1 cellular context compared by ENCODE assay signal in the genomic region with DNA sequence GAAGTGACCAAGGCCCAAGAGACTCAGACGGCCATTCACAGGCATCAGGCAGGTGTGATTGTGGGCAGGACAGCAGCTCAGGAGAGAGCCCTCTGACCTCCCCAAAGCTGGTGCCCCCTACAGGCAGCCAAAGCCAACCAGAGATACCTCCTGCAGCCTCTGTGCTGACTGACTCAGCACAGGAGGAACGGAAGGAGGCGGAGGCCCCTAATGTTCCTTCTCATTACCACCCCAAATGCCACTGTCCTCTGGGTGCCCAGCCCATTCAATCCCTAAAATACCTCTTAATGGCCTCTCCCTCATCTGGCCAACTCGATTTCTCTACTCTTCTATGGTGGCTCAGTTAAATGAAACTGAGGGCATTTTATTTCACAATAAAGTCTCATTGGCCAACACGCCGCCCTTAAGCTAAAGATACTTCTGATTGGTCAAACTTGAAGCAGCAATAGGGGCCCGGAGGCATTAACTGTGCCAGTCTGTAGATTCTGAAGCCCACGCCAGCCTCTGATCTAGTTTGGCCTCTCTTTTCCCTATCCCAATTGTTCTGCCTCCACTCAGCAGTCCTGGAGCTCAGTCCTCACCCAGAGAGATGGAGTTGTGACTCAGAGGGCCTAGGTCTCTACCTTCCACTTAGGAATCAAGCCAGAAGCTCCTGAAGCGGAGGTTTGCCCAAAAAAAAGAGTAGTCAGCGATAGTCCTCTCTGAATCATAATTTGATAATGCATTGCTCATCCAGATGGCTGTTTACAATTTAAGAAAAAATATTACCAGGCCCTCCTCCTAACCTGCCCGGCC.
TF ChIP-seq lines count a peak whose summit lies in the region.

No MANE protein-coding gene starts in this region.

TF ChIP-seq in GM12878, 131 proteins besides CTCF, POLR2A, EP300 and RAD21 (continued from another document and continues in another):
- TF ChIP-seq, protein P1, sequence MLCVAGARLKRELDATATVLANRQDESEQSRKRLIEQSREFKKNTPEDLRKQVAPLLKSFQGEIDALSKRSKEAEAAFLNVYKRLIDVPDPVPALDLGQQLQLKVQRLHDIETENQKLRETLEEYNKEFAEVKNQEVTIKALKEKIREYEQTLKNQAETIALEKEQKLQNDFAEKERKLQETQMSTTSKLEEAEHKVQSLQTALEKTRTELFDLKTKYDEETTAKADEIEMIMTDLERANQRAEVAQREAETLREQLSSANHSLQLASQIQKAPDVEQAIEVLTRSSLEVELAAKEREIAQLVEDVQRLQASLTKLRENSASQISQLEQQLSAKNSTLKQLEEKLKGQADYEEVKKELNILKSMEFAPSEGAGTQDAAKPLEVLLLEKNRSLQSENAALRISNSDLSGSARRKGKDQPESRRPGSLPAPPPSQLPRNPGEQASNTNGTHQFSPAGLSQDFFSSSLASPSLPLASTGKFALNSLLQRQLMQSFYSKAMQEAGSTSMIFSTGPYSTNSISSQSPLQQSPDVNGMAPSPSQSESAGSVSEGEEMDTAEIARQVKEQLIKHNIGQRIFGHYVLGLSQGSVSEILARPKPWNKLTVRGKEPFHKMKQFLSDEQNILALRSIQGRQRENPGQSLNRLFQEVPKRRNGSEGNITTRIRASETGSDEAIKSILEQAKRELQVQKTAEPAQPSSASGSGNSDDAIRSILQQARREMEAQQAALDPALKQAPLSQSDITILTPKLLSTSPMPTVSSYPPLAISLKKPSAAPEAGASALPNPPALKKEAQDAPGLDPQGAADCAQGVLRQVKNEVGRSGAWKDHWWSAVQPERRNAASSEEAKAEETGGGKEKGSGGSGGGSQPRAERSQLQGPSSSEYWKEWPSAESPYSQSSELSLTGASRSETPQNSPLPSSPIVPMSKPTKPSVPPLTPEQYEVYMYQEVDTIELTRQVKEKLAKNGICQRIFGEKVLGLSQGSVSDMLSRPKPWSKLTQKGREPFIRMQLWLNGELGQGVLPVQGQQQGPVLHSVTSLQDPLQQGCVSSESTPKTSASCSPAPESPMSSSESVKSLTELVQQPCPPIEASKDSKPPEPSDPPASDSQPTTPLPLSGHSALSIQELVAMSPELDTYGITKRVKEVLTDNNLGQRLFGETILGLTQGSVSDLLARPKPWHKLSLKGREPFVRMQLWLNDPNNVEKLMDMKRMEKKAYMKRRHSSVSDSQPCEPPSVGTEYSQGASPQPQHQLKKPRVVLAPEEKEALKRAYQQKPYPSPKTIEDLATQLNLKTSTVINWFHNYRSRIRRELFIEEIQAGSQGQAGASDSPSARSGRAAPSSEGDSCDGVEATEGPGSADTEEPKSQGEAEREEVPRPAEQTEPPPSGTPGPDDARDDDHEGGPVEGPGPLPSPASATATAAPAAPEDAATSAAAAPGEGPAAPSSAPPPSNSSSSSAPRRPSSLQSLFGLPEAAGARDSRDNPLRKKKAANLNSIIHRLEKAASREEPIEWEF (IDR thresholded peaks at IDR 0.05; ENCODE audit: insufficient replicate concordance, low read depth, low read length) = no peak
- TF ChIP-seq TCF7 (IDR thresholded peaks at IDR 0.05; ENCODE audit: borderline replicate concordance) = no peak
- no peak for TF ChIP-seq ESRRA (IDR thresholded peaks at IDR 0.05; ENCODE audit: low read length)
- TF ChIP-seq YBX1 (IDR thresholded peaks at IDR 0.05) = no peak
- no peak for TF ChIP-seq STAT3 (IDR thresholded peaks at IDR 0.05; ENCODE audit: low read depth, low read length)
- TF ChIP-seq PML (IDR thresholded peaks at IDR 0.05; ENCODE audit: low read length) = no peak; the same call in 1 of the 2 replicates
- no peak for TF ChIP-seq IRF3 (IDR thresholded peaks at IDR 0.05)
- peak; percentile 42; the same call in 1 of the 2 replicates for TF ChIP-seq RB1 (IDR thresholded peaks at IDR 0.05; ENCODE audit: borderline replicate concordance)
- TF ChIP-seq CBX5 (IDR thresholded peaks at IDR 0.05; ENCODE audit: low read depth) = no peak
- no peak for TF ChIP-seq CHD2 (IDR thresholded peaks at IDR 0.05; ENCODE audit: borderline replicate concordance, low read depth, low read length)
- TF ChIP-seq, protein P2, sequence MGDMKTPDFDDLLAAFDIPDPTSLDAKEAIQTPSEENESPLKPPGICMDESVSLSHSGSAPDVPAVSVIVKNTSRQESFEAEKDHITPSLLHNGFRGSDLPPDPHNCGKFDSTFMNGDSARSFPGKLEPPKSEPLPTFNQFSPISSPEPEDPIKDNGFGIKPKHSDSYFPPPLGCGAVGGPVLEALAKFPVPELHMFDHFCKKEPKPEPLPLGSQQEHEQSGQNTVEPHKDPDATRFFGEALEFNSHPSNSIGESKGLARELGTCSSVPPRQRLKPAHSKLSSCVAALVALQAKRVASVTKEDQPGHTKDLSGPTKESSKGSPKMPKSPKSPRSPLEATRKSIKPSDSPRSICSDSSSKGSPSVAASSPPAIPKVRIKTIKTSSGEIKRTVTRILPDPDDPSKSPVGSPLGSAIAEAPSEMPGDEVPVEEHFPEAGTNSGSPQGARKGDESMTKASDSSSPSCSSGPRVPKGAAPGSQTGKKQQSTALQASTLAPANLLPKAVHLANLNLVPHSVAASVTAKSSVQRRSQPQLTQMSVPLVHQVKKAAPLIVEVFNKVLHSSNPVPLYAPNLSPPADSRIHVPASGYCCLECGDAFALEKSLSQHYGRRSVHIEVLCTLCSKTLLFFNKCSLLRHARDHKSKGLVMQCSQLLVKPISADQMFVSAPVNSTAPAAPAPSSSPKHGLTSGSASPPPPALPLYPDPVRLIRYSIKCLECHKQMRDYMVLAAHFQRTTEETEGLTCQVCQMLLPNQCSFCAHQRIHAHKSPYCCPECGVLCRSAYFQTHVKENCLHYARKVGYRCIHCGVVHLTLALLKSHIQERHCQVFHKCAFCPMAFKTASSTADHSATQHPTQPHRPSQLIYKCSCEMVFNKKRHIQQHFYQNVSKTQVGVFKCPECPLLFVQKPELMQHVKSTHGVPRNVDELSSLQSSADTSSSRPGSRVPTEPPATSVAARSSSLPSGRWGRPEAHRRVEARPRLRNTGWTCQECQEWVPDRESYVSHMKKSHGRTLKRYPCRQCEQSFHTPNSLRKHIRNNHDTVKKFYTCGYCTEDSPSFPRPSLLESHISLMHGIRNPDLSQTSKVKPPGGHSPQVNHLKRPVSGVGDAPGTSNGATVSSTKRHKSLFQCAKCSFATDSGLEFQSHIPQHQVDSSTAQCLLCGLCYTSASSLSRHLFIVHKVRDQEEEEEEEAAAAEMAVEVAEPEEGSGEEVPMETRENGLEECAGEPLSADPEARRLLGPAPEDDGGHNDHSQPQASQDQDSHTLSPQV (IDR thresholded peaks at IDR 0.05) = no peak
- peak; percentile 49; the same call in 1 of the 2 replicates for TF ChIP-seq NR2C1 (IDR thresholded peaks at IDR 0.05)
- no peak for TF ChIP-seq ZBTB11 (CRISPR knock-in tag; IDR thresholded peaks at IDR 0.05)
- TF ChIP-seq, protein P3, sequence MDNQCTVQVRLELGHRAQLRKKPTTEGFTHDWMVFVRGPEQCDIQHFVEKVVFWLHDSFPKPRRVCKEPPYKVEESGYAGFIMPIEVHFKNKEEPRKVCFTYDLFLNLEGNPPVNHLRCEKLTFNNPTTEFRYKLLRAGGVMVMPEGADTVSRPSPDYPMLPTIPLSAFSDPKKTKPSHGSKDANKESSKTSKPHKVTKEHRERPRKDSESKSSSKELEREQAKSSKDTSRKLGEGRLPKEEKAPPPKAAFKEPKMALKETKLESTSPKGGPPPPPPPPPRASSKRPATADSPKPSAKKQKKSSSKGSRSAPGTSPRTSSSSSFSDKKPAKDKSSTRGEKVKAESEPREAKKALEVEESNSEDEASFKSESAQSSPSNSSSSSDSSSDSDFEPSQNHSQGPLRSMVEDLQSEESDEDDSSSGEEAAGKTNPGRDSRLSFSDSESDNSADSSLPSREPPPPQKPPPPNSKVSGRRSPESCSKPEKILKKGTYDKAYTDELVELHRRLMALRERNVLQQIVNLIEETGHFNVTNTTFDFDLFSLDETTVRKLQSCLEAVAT (IDR thresholded peaks at IDR 0.05) = peak; percentile 50
- TF ChIP-seq USF2 (IDR thresholded peaks at IDR 0.05; ENCODE audit: borderline replicate concordance, low read depth, low read length) = no peak
- TF ChIP-seq RCOR1 (conservative IDR thresholded peaks at IDR 0.05; ENCODE audit: low read depth, low read length) = no peak
- no peak for TF ChIP-seq SREBF2 (IDR thresholded peaks at IDR 0.05; ENCODE audit: low read length)
- peak; percentile 74 for TF ChIP-seq NBN (IDR thresholded peaks at IDR 0.05)
- TF ChIP-seq SMAD1 (IDR thresholded peaks at IDR 0.05; ENCODE audit: low read depth, partially characterized antibody) = peak; percentile 75
- TF ChIP-seq ZZZ3 (IDR thresholded peaks at IDR 0.05; ENCODE audit: control insufficient read depth, insufficient read length, low read depth) = no peak
- peak; percentile 58; the same call in 1 of the 3 replicates for TF ChIP-seq POU2F2 (IDR thresholded peaks at IDR 0.05; ENCODE audit: borderline replicate concordance, low read depth, low read length)
- TF ChIP-seq NFXL1 (IDR thresholded peaks at IDR 0.05; ENCODE audit: borderline replicate concordance) = no peak; the same call in 1 of the 2 replicates
- TF ChIP-seq TCF12 (IDR thresholded peaks at IDR 0.05; ENCODE audit: low read depth, low read length) = 0 out of 2 replicates have a peak, but pooled peaks have one; percentile 31
- TF ChIP-seq BMI1 (IDR thresholded peaks at IDR 0.05; ENCODE audit: borderline replicate concordance) = no peak
- no peak for TF ChIP-seq SIX5 (IDR thresholded peaks at IDR 0.05; ENCODE audit: low read depth, low read length, severe bottlenecking)
- no peak for TF ChIP-seq SMAD5 (IDR thresholded peaks at IDR 0.05; ENCODE audit: low read depth)
- TF ChIP-seq ZNF687 (IDR thresholded peaks at IDR 0.05) = peak; percentile 93
- TF ChIP-seq IKZF1 (conservative IDR thresholded peaks at IDR 0.05) = peak; percentile 62
- no peak for TF ChIP-seq KAT2A (conservative IDR thresholded peaks at IDR 0.05; ENCODE audit: control insufficient read depth, low read depth, low read length)
- TF ChIP-seq HDAC6 (IDR thresholded peaks at IDR 0.05; ENCODE audit: unreplicated experiment) = peak; percentile 20
- TF ChIP-seq YY1 (IDR thresholded peaks at IDR 0.05; ENCODE audit: low read depth, low read length) = peak; percentile 82
- TF ChIP-seq SPI1 (IDR thresholded peaks at IDR 0.05; ENCODE audit: borderline replicate concordance, insufficient read depth, low read depth, low read length) = no peak
- peak in 1 of 2 experiments; percentile 32; a peak in 1 of 4 replicates for TF ChIP-seq SRF (IDR thresholded peaks at IDR 0.05; ENCODE audit: low read depth in 2 of 2, low read length in 2 of 2)
- no peak for TF ChIP-seq ETV6 (conservative IDR thresholded peaks at IDR 0.05 in 1 of 2, IDR thresholded peaks at IDR 0.05 in 1 of 2; ENCODE audit: borderline replicate concordance in 1 of 2, low read depth in 1 of 2)
